Comparison of ENCODE assay signal across 1 cellular context in genomic region chr2:134683561-134684112, GRCh38.
TF ChIP-seq lines count a peak whose summit lies in the region.

No MANE protein-coding gene starts in this region.

TF ChIP-seq in K562, 482 proteins besides CTCF, POLR2A, EP300 and RAD21 (continued from another document):
- TF ChIP-seq TEAD4 (IDR thresholded peaks at IDR 0.05; ENCODE audit: low read length) (peak; percentile 55; the same call in 1 of the 2 replicates), TEAD4 (CRISPR knock-in tag; IDR thresholded peaks at IDR 0.05; ENCODE audit: borderline replicate concordance) (no peak), THAP7 (CRISPR knock-in tag; IDR thresholded peaks at IDR 0.05) (no peak), CXXC5 (CRISPR knock-in tag; IDR thresholded peaks at IDR 0.05) (no peak), CTBP1 (IDR thresholded peaks at IDR 0.05; ENCODE audit: borderline replicate concordance) (peak; percentile 85), TCF3 (CRISPR knock-in tag; IDR thresholded peaks at IDR 0.05) (peak; percentile 62; the same call in 1 of the 2 replicates), ZNF395 (CRISPR knock-in tag; IDR thresholded peaks at IDR 0.05) (peak; percentile 50; the same call in 1 of the 2 replicates), FOXJ3 (CRISPR knock-in tag; IDR thresholded peaks at IDR 0.05) (no peak), HES1 (IDR thresholded peaks at IDR 0.05; ENCODE audit: low read depth) (peak; percentile 70), CEBPG (CRISPR knock-in tag; IDR thresholded peaks at IDR 0.05) (no peak), CEBPG (tag; conservative IDR thresholded peaks at IDR 0.05 in 1 of 2, IDR thresholded peaks at IDR 0.05 in 1 of 2) (peak in 1 of 2 experiments; percentile 70; a peak in 2 of 4 replicates), FOXP1 (CRISPR knock-in tag; IDR thresholded peaks at IDR 0.05) (peak; percentile 45; the same call in 1 of the 2 replicates), NFATC3 (IDR thresholded peaks at IDR 0.05) (no peak), SMARCC2 (IDR thresholded peaks at IDR 0.05; ENCODE audit: low read depth) (peak; percentile 64; the same call in 1 of the 2 replicates), USF1 (CRISPR knock-in tag; IDR thresholded peaks at IDR 0.05) (no peak)
